Comparison of ENCODE assay signal across 9 cellular contexts in genomic region chr2:35428548-35428947, GRCh38.
DNase-seq lines count a peak whose midpoint lies in the region; TF ChIP-seq lines count a peak whose summit lies in the region.
"Had no signal": no experiment of that assay in that cellular context is flagged by ENCODE, and none has a peak within 500 bp of the region (broad histone marks: within the 10 kb centered on the region; RNA-seq: fewer than 3 reads in every experiment).

No MANE protein-coding gene starts in this region.

- no peaks in the 10 kb centered on the region for H3K4me1 Mint-ChIP-seq in progenitor cell of endocrine pancreas (ENCODE audit: low read depth)

- H3K4me3 ChIP-seq in HEK293 (ENCODE audit: low read depth, low read length): no peak overlapping the region
- no peak overlapping the region for H3K4me3 ChIP-seq in NT2/D1 (ENCODE audit: insufficient read length, low read depth)
- H3K4me3 ChIP-seq in osteoblast (ENCODE audit: insufficient read depth, low read length): no peak overlapping the region
- H3K4me3 ChIP-seq: BLaER1 treated with 17β-estradiol and CSF1 and Interleukin-3, amounts not matched to agents 10 nM and 100 nM had no signal

- H3K27ac ChIP-seq in HEK293 (ENCODE audit: extremely low read depth, low read depth, low read length) (no peak overlapping the region), osteoblast (ENCODE audit: low read depth, low read length) (no peak overlapping the region)
- H3K27ac ChIP-seq: BLaER1 treated with 17β-estradiol and CSF1 and Interleukin-3, amounts not matched to agents 10 nM and 100 nM had no signal

- H3K36me3 ChIP-seq in HEK293 (ENCODE audit: control insufficient read depth in 2 of 2, insufficient read depth in 1 of 2, low read length in 2 of 2) (no peaks in the 10 kb centered on the region), NT2/D1 (ENCODE audit: insufficient read depth, insufficient read length, low read length) (no peaks in the 10 kb centered on the region), osteoblast (ENCODE audit: insufficient read depth, low read length) (no peaks in the 10 kb centered on the region)
- H3K36me3 ChIP-seq: BLaER1 treated with 17β-estradiol and CSF1 and Interleukin-3, amounts not matched to agents 10 nM and 100 nM had no signal

- DNase-seq in NCI-H146 (lab: John Stamatoyannopoulos, UW): peak; percentile 20
- DNase-seq in NCI-H146 treated with DMSO at 0.1 percent for 48 hours (lab: John Stamatoyannopoulos, UW; ENCODE audit: unreplicated experiment): no peak
- DNase-seq in NT2/D1 (ENCODE audit: low read depth, low spot score): peak; percentile 48
- peak; percentile 22 to 46 for DNase-seq in erythroblast (lab: John Stamatoyannopoulos, UW)
- no peak for DNase-seq in progenitor cell of endocrine pancreas (ENCODE audit: low spot score, unreplicated experiment)
- no peak for DNase-seq in NCI-H774 (lab: John Stamatoyannopoulos, UW)
- no peak for DNase-seq in osteoblast (ENCODE audit: insufficient read length, low spot score, missing footprints)

- H3K9ac ChIP-seq in NT2/D1 (ENCODE audit: insufficient read length, low read depth): no peak overlapping the region
- H3K9ac ChIP-seq: BLaER1 treated with 17β-estradiol and CSF1 and Interleukin-3, amounts not matched to agents 10 nM and 100 nM had no signal

- H3K27me3 Mint-ChIP-seq in progenitor cell of endocrine pancreas: no peaks in the 10 kb centered on the region

- H3K27me3 ChIP-seq in NT2/D1 (ENCODE audit: insufficient read depth, insufficient read length) (no peaks in the 10 kb centered on the region), osteoblast (ENCODE audit: insufficient read depth, low read length) (no peaks in the 10 kb centered on the region)
- H3K27me3 ChIP-seq: BLaER1 treated with 17β-estradiol and CSF1 and Interleukin-3, amounts not matched to agents 10 nM and 100 nM had no signal

- no peak for TF ChIP-seq CTCF in HEK293 (tag by site-specific recombination; IDR thresholded peaks at IDR 0.05)
- TF ChIP-seq CTCF in progenitor cell of endocrine pancreas (IDR thresholded peaks at IDR 0.05; ENCODE audit: unreplicated experiment): peak; percentile 61
- TF ChIP-seq CTCF in osteoblast (IDR thresholded peaks at IDR 0.05; ENCODE audit: extremely low read depth, low read depth, low read length): no peak

- H3K36me3 Mint-ChIP-seq in progenitor cell of endocrine pancreas (ENCODE audit: insufficient read depth): no peaks in the 10 kb centered on the region

- POLR2A ChIA-PET in HEK293 (lab: Yijun Ruan, JAX): no interaction called here

- CTCF ChIA-PET in HEK293 (lab: Yijun Ruan, JAX): interaction anchor here (0.6 to 1.3 kb wide), 6 partner anchors 8 to 288 kb away, joined by 3 to 6 read pairs (median 3); no protein-coding TSS in a partner anchor

- no peaks in the 10 kb centered on the region for H3K79me2 ChIP-seq in osteoblast (ENCODE audit: insufficient read depth, low read length)

- no peak overlapping the region for H3K4me2 ChIP-seq in osteoblast (ENCODE audit: insufficient read depth, low read length)
- H3K4me2 ChIP-seq: BLaER1 treated with 17β-estradiol and CSF1 and Interleukin-3, amounts not matched to agents 10 nM and 100 nM had no signal

- H3K4me3 Mint-ChIP-seq in progenitor cell of endocrine pancreas (ENCODE audit: low read depth): no peak overlapping the region

- no peaks in the 10 kb centered on the region for H3K9me3 ChIP-seq in HEK293 (ENCODE audit: control insufficient read depth, insufficient read depth, low read depth, low read length)
- no peaks in the 10 kb centered on the region for H3K9me3 ChIP-seq in NT2/D1 (ENCODE audit: insufficient read depth, low read length)
- H3K9me3 ChIP-seq in osteoblast (ENCODE audit: low read depth, low read length): no peaks in the 10 kb centered on the region
- H3K9me3 ChIP-seq: BLaER1 treated with 17β-estradiol and CSF1 and Interleukin-3, amounts not matched to agents 10 nM and 100 nM had no signal

- H3K27ac Mint-ChIP-seq in progenitor cell of endocrine pancreas: no peak overlapping the region

- no peak for TF ChIP-seq POLR2A in erythroblast (IDR thresholded peaks at IDR 0.05; ENCODE audit: low read length)

- H3K9me3 Mint-ChIP-seq in progenitor cell of endocrine pancreas (ENCODE audit: low read depth): peaks cover 3% of the 10 kb centered on the region

- no peaks in the 10 kb centered on the region for H4K20me1 ChIP-seq in osteoblast (ENCODE audit: insufficient read depth, low read length)
- H4K20me1 ChIP-seq: BLaER1 treated with 17β-estradiol and CSF1 and Interleukin-3, amounts not matched to agents 10 nM and 100 nM had no signal

- H2AFZ ChIP-seq in osteoblast (ENCODE audit: low read length): no peak overlapping the region

- H3K4me1 ChIP-seq in HEK293 (ENCODE audit: control insufficient read depth, insufficient read depth, low read length) (no peaks in the 10 kb centered on the region), NT2/D1 (ENCODE audit: insufficient read depth, insufficient read length) (no peaks in the 10 kb centered on the region), osteoblast (ENCODE audit: insufficient read depth, low read length) (no peaks in the 10 kb centered on the region)
- H3K4me1 ChIP-seq: BLaER1 treated with 17β-estradiol and CSF1 and Interleukin-3, amounts not matched to agents 10 nM and 100 nM had no signal

TF ChIP-seq in HEK293, 187 proteins besides CTCF, POLR2A, EP300 and RAD21:
- TF ChIP-seq ZNF654 (tag by site-specific recombination; IDR thresholded peaks at IDR 0.05; ENCODE audit: low read depth): 0 out of 2 replicates have a peak, but pooled peaks have one; percentile 6
- TF ChIP-seq ZFP41 (tag by site-specific recombination; IDR thresholded peaks at IDR 0.05; ENCODE audit: borderline replicate concordance): no peak
- TF ChIP-seq OSR2 (tag by site-specific recombination; IDR thresholded peaks at IDR 0.05): no peak
- TF ChIP-seq AEBP2 (tag by site-specific recombination; IDR thresholded peaks at IDR 0.05; ENCODE audit: borderline replicate concordance): no peak
- no peak for TF ChIP-seq INSM2 (tag by site-specific recombination; IDR thresholded peaks at IDR 0.05)
TF ChIP-seq in HEK293: peak in this region for 1.

Comparison
In these comparisons a context has a peak if more than half of its experiments do, and no peak if none do; other contexts are left out.
1. DNase-seq: peak in NCI-H146 (single experiment), NT2/D1 (single experiment) and erythroblast (2 of 2); none in NCI-H146 treated with DMSO at 0.1 percent for 48 hours (single experiment), progenitor cell of endocrine pancreas (single experiment), NCI-H774 (single experiment) and osteoblast (single experiment).